In genomic region chr19:19214892-19215291, GRCh38 we compare ENCODE assay signal across 2 cellular contexts.
TF ChIP-seq lines count a peak whose summit lies in the region.

No MANE protein-coding gene starts in this region.

TF ChIP-seq in PFSK-1, 5 proteins besides CTCF, POLR2A, EP300 and RAD21:
- TF ChIP-seq POLR2AphosphoS5 (IDR thresholded peaks at IDR 0.05; ENCODE audit: low read depth, low read length) (no peak), REST (IDR thresholded peaks at IDR 0.05; ENCODE audit: insufficient read depth in 1 of 2, low read depth in 2 of 2, low read length in 2 of 2) (peak; percentile 99)

TF ChIP-seq in endothelial cell of umbilical vein, 7 proteins besides CTCF, POLR2A, EP300 and RAD21:
- no peak for TF ChIP-seq FOS (IDR thresholded peaks at IDR 0.05; ENCODE audit: borderline replicate concordance, insufficient read depth, low read length)
- TF ChIP-seq MAX (IDR thresholded peaks at IDR 0.05; ENCODE audit: insufficient read depth, insufficient read length), result no peak
- no peak for TF ChIP-seq EZH2 (IDR thresholded peaks at IDR 0.05; ENCODE audit: borderline replicate concordance, low read depth, low read length, severe bottlenecking)
- TF ChIP-seq MYC (IDR thresholded peaks at IDR 0.05; ENCODE audit: low read depth, low read length), result no peak
- no peak for TF ChIP-seq POLR2AphosphoS5 (IDR thresholded peaks at IDR 0.05; ENCODE audit: insufficient read depth, low read depth, low read length)
- TF ChIP-seq GATA2 (IDR thresholded peaks at IDR 0.05; ENCODE audit: insufficient read depth, insufficient read length, low read depth, low read length), result no peak
